In the genomic region with DNA sequence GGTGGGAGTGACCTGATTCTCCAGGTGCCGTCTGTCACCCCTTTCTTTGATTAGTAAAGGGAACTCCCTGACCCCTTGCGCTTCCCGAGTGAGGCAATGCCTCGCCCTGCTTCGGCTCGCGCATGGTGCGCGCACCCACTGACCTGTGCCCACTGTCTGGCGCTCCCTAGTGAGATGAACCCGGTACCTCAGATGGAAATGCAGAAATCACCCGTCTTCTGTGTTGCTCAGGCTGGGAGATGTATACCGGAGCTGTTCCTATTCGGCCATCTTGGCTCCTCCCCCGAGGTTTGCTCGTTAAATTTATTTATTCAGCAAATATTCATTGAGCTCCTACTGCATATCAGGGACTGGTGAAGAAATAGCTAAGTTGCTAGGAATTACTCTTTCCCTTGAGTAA, we compare ENCODE assay signal across 1 cellular context.
TF ChIP-seq lines count a peak whose summit lies in the region.

No MANE protein-coding gene starts in this region.

TF ChIP-seq in K562, 482 proteins besides CTCF, POLR2A, EP300 and RAD21 (continued from another document):
- TF ChIP-seq YY1 (IDR thresholded peaks at IDR 0.05; ENCODE audit: borderline replicate concordance in 1 of 3, control insufficient read depth in 1 of 3, extremely low read depth in 1 of 3, insufficient read depth in 3 of 3, insufficient read length in 1 of 3, insufficient replicate concordance in 2 of 3, low read depth in 1 of 3, low read length in 2 of 3), result peak in 1 of 3 experiments; percentile 82
- peak; percentile 19 for TF ChIP-seq TAF9B (IDR thresholded peaks at IDR 0.05; ENCODE audit: partially characterized antibody)
